8 cellular contexts compared by ENCODE assay signal in genomic region chr12:93573552-93574223, GRCh38. TPM values are rescaled to one million over a fixed set of nuclear protein-coding genes. Genes with fewer than 3 reads are reported as not detected.
DNase-seq lines count a peak whose midpoint lies in the region; ATAC-seq and TF ChIP-seq lines count a peak whose summit lies in the region.

No MANE protein-coding gene starts in this region.

- no peaks in the 10 kb centered on the region for H3K9me3 ChIP-seq in endocrine pancreas (ENCODE audit: control insufficient read depth, low read length)
- no peaks in the 10 kb centered on the region for H3K9me3 ChIP-seq in neural cell (ENCODE audit: low read length)

- H3K4me3 ChIP-seq in endocrine pancreas (ENCODE audit: control insufficient read depth, insufficient read depth, low read length) (peak overlapping the region; percentile 69), neural cell (ENCODE audit: low read length) (peak overlapping the region; percentile 92)

- DNase-seq in Daoy (ENCODE audit: low read depth) (peak; percentile 50), OCI-M1 (lab: John Stamatoyannopoulos, UW) (peak; percentile 66), amniotic stem cell (lab: John Stamatoyannopoulos, UW) (no peak)

- H4K20me1 ChIP-seq in neural cell (ENCODE audit: insufficient read depth) = peaks cover 4% of the 10 kb centered on the region

- no peak for TF ChIP-seq CTCF in neural cell (IDR thresholded peaks at IDR 0.05; ENCODE audit: poor library complexity, severe bottlenecking)

- H3K27ac ChIP-seq in neural cell (ENCODE audit: low read length) = peak overlapping the region; percentile 87

- H3K9ac ChIP-seq in endocrine pancreas (ENCODE audit: control insufficient read depth, insufficient read depth, low read length) = peak overlapping the region; percentile 19
- peak overlapping the region; percentile 90 for H3K9ac ChIP-seq in neural cell (ENCODE audit: low read length)

- H3K27me3 ChIP-seq in endocrine pancreas (ENCODE audit: control insufficient read depth, insufficient read depth, low read length) (no peaks in the 10 kb centered on the region), neural cell (ENCODE audit: insufficient read depth, low read depth, low read length) (peaks cover 34% of the 10 kb centered on the region)

- H3K36me3 ChIP-seq in endocrine pancreas (ENCODE audit: control insufficient read depth, insufficient read depth, low read length) (no peaks in the 10 kb centered on the region), neural cell (ENCODE audit: insufficient read depth, low read length) (no peaks in the 10 kb centered on the region)

- peaks cover 25% of the 10 kb centered on the region for H3K79me2 ChIP-seq in neural cell (replicated peaks; ENCODE audit: insufficient read depth, low read length)

- no peak for TF ChIP-seq EP300 in neural cell (conservative IDR thresholded peaks at IDR 0.05; ENCODE audit: poor library complexity, severe bottlenecking)

- no peak for TF ChIP-seq RAD21 in neural cell (conservative IDR thresholded peaks at IDR 0.05)

- ATAC-seq in GM18868 (IDR thresholded peaks at IDR 0.05; ENCODE audit: unreplicated experiment) = no peak
- ATAC-seq in HG02840 (IDR thresholded peaks at IDR 0.05; ENCODE audit: low FRiP score, unreplicated experiment) = no peak
- no peak for ATAC-seq in HG02885 (IDR thresholded peaks at IDR 0.05; ENCODE audit: poor library complexity, unreplicated experiment)

- H3K4me2 ChIP-seq in neural cell (ENCODE audit: low read length) = peak overlapping the region; percentile 86

- H3K9me2 ChIP-seq in neural cell (ENCODE audit: insufficient read depth, low read length) = no peaks in the 10 kb centered on the region

- no peak overlapping the region for H2AFZ ChIP-seq in neural cell (ENCODE audit: low read depth, low read length)

- H3F3A ChIP-seq in neural cell (ENCODE audit: insufficient read depth, low read length, poor library complexity, severe bottlenecking) = no peaks in the 10 kb centered on the region

- H3K4me1 ChIP-seq in endocrine pancreas (ENCODE audit: control insufficient read depth, insufficient read depth, low read length) = peaks cover 4% of the 10 kb centered on the region

TF ChIP-seq in neural cell, 6 proteins besides CTCF, POLR2A, EP300 and RAD21:
- TF ChIP-seq POLR2AphosphoS5 (IDR thresholded peaks at IDR 0.05) (no peak), TAF1 (IDR thresholded peaks at IDR 0.05; ENCODE audit: low read depth) (no peak), SMC3 (conservative IDR thresholded peaks at IDR 0.05; ENCODE audit: poor library complexity) (no peak), REST (IDR thresholded peaks at IDR 0.05; ENCODE audit: borderline replicate concordance) (no peak), MXI1 (conservative IDR thresholded peaks at IDR 0.05; ENCODE audit: poor library complexity, severe bottlenecking) (no peak), EZH2 (IDR thresholded peaks at IDR 0.05; ENCODE audit: borderline replicate concordance, insufficient read depth, low read length, poor library complexity, severe bottlenecking) (no peak)
TF ChIP-seq in neural cell: peak in this region for 0.

RNA-seq across cellular contexts. Expression of gene SOCS2, which starts 1.2 kb away (rescaled TPM):
- total RNA-seq in Daoy (2014; rRNA removed; shearing (Covaris generic)) = 20.2 and 38.9 TPM in 2 replicates
- polyA plus RNA-seq in neural cell = 115 and 119 TPM in 2 replicates
- 110 and 112 TPM in 2 replicates for polyA minus RNA-seq in neural cell
